ENCODE assay signal across 8 cellular contexts in genomic region chr4:41661447-41662076, GRCh38.
A peak's percentile ranks its signal among the peaks of the same experiment; 100 is the strongest.
DNase-seq lines count a peak whose midpoint lies in the region; ATAC-seq and TF ChIP-seq lines count a peak whose summit lies in the region.

No MANE protein-coding gene starts in this region.

- no peak overlapping the region for H3K4me3 Mint-ChIP-seq in activated naive CD8-positive, alpha-beta T cell treated with anti-CD3 and anti-CD28 coated beads, Interleukin-2, amount 50 U/mL, for 24 hours

- H4K20me1 ChIP-seq in OCI-LY3 (ENCODE audit: insufficient read depth, low read length): no peaks in the 10 kb centered on the region

- H3K36me3 Mint-ChIP-seq in activated naive CD8-positive, alpha-beta T cell treated with anti-CD3 and anti-CD28 coated beads, Interleukin-2, amount 50 U/mL, for 24 hours (ENCODE audit: low read depth): no peaks in the 10 kb centered on the region

- H3K9ac ChIP-seq in OCI-LY3 (ENCODE audit: low read length): no peak overlapping the region

- H3K79me2 ChIP-seq in OCI-LY3 (ENCODE audit: low read length): no peaks in the 10 kb centered on the region

- no peak overlapping the region for H2AFZ ChIP-seq in OCI-LY3 (ENCODE audit: low read depth, low read length)

- H3K27ac ChIP-seq in OCI-LY3 (ENCODE audit: low read length): no peak overlapping the region
- peak overlapping the region in 1 of 10 donors; percentile 49 for H3K27ac ChIP-seq in heart right ventricle

- peak; percentile 61 for ATAC-seq in HG03442 (IDR thresholded peaks at IDR 0.05; ENCODE audit: unreplicated experiment)
- ATAC-seq in activated naive CD8-positive, alpha-beta T cell treated with anti-CD3 and anti-CD28 coated beads, Interleukin-2, amount 50 U/mL, for 24 hours: no peak
- ATAC-seq in heart right ventricle: peak in 6 of 8 donors; percentile 40 to 65 (median 48)
- no peak for ATAC-seq in HG03521 (IDR thresholded peaks at IDR 0.05; ENCODE audit: unreplicated experiment)

- H3K4me3 ChIP-seq in OCI-LY3 (ENCODE audit: low read length): no peak overlapping the region
- no peak overlapping the region for H3K4me3 ChIP-seq in heart right ventricle

- H3K4me1 Mint-ChIP-seq in activated naive CD8-positive, alpha-beta T cell treated with anti-CD3 and anti-CD28 coated beads, Interleukin-2, amount 50 U/mL, for 24 hours: peaks cover 3% of the 10 kb centered on the region

- H3K4me1 ChIP-seq in OCI-LY3 (ENCODE audit: low read length) (peaks cover 21% of the 10 kb centered on the region), heart right ventricle (peaks cover 3 to 25% (median 9%) of the 10 kb centered on the region in 9 donors)

- no peak overlapping the region for H3K27ac Mint-ChIP-seq in activated naive CD8-positive, alpha-beta T cell treated with anti-CD3 and anti-CD28 coated beads, Interleukin-2, amount 50 U/mL, for 24 hours

- WGBS in heart right ventricle, 2 donors: 44 to 47% methylated on average over 6 of the region's 6 CpGs

- H3K27me3 Mint-ChIP-seq in activated naive CD8-positive, alpha-beta T cell treated with anti-CD3 and anti-CD28 coated beads, Interleukin-2, amount 50 U/mL, for 24 hours: peaks cover 15% of the 10 kb centered on the region

- TF ChIP-seq CTCF in OCI-LY3 (IDR thresholded peaks at IDR 0.05; ENCODE audit: low read depth, low read length) (peak; percentile 91), heart right ventricle (IDR thresholded peaks at IDR 0.05) (peak in 8 of 9 donors; percentile 90 to 97 (median 96))

- H3K36me3 ChIP-seq in OCI-LY3 (replicated peaks; ENCODE audit: low read depth, low read length) (no peaks in the 10 kb centered on the region), heart right ventricle (peaks cover 0 to 82% (median 5%) of the 10 kb centered on the region in 9 donors)

- no peaks in the 10 kb centered on the region for H3K9me3 Mint-ChIP-seq in activated naive CD8-positive, alpha-beta T cell treated with anti-CD3 and anti-CD28 coated beads, Interleukin-2, amount 50 U/mL, for 24 hours

- DNase-seq in A172 (ENCODE audit: low spot score): peak; percentile 70
- DNase-seq in GM04503 (ENCODE audit: low read depth): peak; percentile 8
- DNase-seq in activated naive CD8-positive, alpha-beta T cell treated with anti-CD3 and anti-CD28 coated beads, Interleukin-2, amount 50 U/mL, for 24 hours: peak; percentile 42
- DNase-seq in heart right ventricle: peak; percentile 56 to 60
- peak; percentile 44 for DNase-seq in renal cortical epithelial cell (ENCODE audit: low read depth)

- H3K9me3 ChIP-seq in OCI-LY3 (ENCODE audit: insufficient read depth, low read length) (no peaks in the 10 kb centered on the region), heart right ventricle (no peaks in the 10 kb centered on the region)

- H3K4me2 ChIP-seq in OCI-LY3 (ENCODE audit: low read length): no peak overlapping the region

- intact Hi-C loops in heart right ventricle (cut with DNase I): loop anchor here in 8 of 10 donors (1.0 to 10.0 kb wide), 4 partner anchors 379 to 757 kb away; no protein-coding TSS in a partner anchor

- H3K27me3 ChIP-seq in OCI-LY3 (ENCODE audit: low read depth, low read length) (peaks cover 7% of the 10 kb centered on the region; the same call in 1 of the 2 replicates), heart right ventricle (no peaks in the 10 kb centered on the region)

Comparison
In these comparisons a context has a peak if more than half of its experiments do, and no peak if none do; other contexts are left out.
1. DNase-seq: peak in every context shown above with its lines; median percentile 70 in A172; 58 in heart right ventricle; 44 in renal cortical epithelial cell; 42 in activated naive CD8-positive, alpha-beta T cell treated with anti-CD3 and anti-CD28 coated beads, Interleukin-2, amount 50 U/mL, for 24 hours; 8 in GM04503.
2. ATAC-seq: peak in HG03442 (single experiment) and heart right ventricle (6 of 8); none in activated naive CD8-positive, alpha-beta T cell treated with anti-CD3 and anti-CD28 coated beads, Interleukin-2, amount 50 U/mL, for 24 hours (single experiment) and HG03521 (single experiment).